Comparison of ENCODE assay signal across 19 cellular contexts in the genomic region with DNA sequence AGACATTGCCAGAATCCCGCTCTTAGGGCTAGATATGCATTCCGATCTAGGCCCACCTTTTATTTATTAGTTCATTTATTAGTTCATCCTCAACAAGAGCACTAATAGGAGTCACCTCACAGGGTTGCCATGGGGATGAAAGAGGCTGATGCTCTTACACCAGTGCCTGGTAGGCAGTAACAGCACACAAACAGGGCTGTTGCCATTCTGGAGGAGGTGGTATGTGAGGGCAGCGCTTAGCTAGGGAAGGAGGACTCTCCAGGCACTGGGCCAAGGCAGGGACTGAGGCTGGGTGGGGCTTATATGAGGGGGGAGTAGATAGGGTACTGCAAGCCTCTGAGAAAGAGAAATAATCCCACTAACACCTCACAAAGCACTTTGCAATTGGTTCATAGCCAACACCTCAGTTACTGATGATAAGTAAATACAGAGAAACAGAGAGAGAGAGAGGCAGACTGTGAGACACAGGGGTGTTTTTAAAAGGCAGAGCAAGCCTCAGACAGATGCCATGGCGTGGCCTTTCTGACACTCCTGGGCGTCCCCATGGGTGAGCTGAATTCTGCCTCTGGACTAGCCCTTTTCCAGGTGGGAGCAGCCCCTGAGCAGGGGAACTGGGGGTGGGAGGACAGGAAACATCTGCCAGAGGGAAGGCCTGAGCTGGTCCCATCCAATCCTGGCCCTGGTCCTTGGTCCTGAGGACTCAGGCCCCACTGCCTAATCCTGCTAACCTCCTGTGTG. TPM values are rescaled to one million over a fixed set of nuclear protein-coding genes. Genes with fewer than 3 reads are reported as not detected.
DNase-seq lines count a peak whose midpoint lies in the region; ATAC-seq and TF ChIP-seq lines count a peak whose summit lies in the region.
"Had no signal": no experiment of that assay in that cellular context is flagged by ENCODE, and none has a peak within 500 bp of the region (broad histone marks: within the 10 kb centered on the region; RNA-seq: fewer than 3 reads in every experiment).

No MANE protein-coding gene starts in this region.

- intact Hi-C loops in dendritic cell treated with granulocyte-macrophage colony-stimulating factor and Interleukin-4, amounts not matched to agents 40 ng/mL and 50 ng/mL, for 4 days (cut with micrococcal nuclease) = no loop called here

- no peaks in the 10 kb centered on the region for H3K27me3 Mint-ChIP-seq in dendritic cell treated with granulocyte-macrophage colony-stimulating factor and Interleukin-4, amounts not matched to agents 40 ng/mL and 50 ng/mL, for 4 days
- H3K27me3 Mint-ChIP-seq in progenitor cell of endocrine pancreas = peaks cover 8% of the 10 kb centered on the region

- no peak for ATAC-seq in GM21529 (IDR thresholded peaks at IDR 0.05; ENCODE audit: unreplicated experiment)
- ATAC-seq: HepG2 had no signal

- no peak for TF ChIP-seq CTCF in progenitor cell of endocrine pancreas (IDR thresholded peaks at IDR 0.05; ENCODE audit: unreplicated experiment)

- DNase-seq in NCI-H1417 (lab: John Stamatoyannopoulos, UW) = peak in 2 of 3 experiments; percentile 32 to 63
- DNase-seq in NCI-H1417 treated with DMSO at 0.1 percent for 48 hours (lab: John Stamatoyannopoulos, UW) = no peak
- DNase-seq in NCI-H2081 (lab: John Stamatoyannopoulos, UW) = peak; percentile 61 to 81
- DNase-seq in progenitor cell of endocrine pancreas (ENCODE audit: low spot score, unreplicated experiment) = no peak
- DNase-seq in activated CD4-positive, alpha-beta T cell treated with anti-CD3 and anti-CD28 coated beads for 4 hours = no peak
- no peak for DNase-seq in NCI-H345 (lab: John Stamatoyannopoulos, UW)
- DNase-seq: activated gamma-delta T cell; amniotic stem cell; dermis blood vessel endothelial cell; NK-92 treated with Interleukin-12 subunit alpha and Interleukin-12 subunit beta, amount 100 ng/mL, for 24 hours; occipital lobe; Peyer's patch; stimulated activated CD8-positive, alpha-beta memory T cell treated with anti-CD3 and anti-CD28 coated beads, Interleukin-4, amount 100 ng/mL, for 48 hours had no signal

- peaks cover 79% of the 10 kb centered on the region for H3K36me3 Mint-ChIP-seq in dendritic cell treated with granulocyte-macrophage colony-stimulating factor and Interleukin-4, amounts not matched to agents 40 ng/mL and 50 ng/mL, for 4 days (ENCODE audit: low read depth)
- no peaks in the 10 kb centered on the region for H3K36me3 Mint-ChIP-seq in progenitor cell of endocrine pancreas (ENCODE audit: insufficient read depth)

- H3K9me3 Mint-ChIP-seq in dendritic cell treated with granulocyte-macrophage colony-stimulating factor and Interleukin-4, amounts not matched to agents 40 ng/mL and 50 ng/mL, for 4 days = no peaks in the 10 kb centered on the region
- no peaks in the 10 kb centered on the region for H3K9me3 Mint-ChIP-seq in progenitor cell of endocrine pancreas (ENCODE audit: low read depth)

- H3K4me1 Mint-ChIP-seq in dendritic cell treated with granulocyte-macrophage colony-stimulating factor and Interleukin-4, amounts not matched to agents 40 ng/mL and 50 ng/mL, for 4 days (ENCODE audit: low read depth) = peaks cover 69% of the 10 kb centered on the region
- H3K4me1 Mint-ChIP-seq in progenitor cell of endocrine pancreas (ENCODE audit: low read depth) = peaks cover 16% of the 10 kb centered on the region

- peak overlapping the region; percentile 71 for H3K27ac Mint-ChIP-seq in dendritic cell treated with granulocyte-macrophage colony-stimulating factor and Interleukin-4, amounts not matched to agents 40 ng/mL and 50 ng/mL, for 4 days
- H3K27ac Mint-ChIP-seq in progenitor cell of endocrine pancreas = peak overlapping the region; percentile 52

- peak overlapping the region; percentile 20 for H3K4me3 Mint-ChIP-seq in dendritic cell treated with granulocyte-macrophage colony-stimulating factor and Interleukin-4, amounts not matched to agents 40 ng/mL and 50 ng/mL, for 4 days
- no peak overlapping the region for H3K4me3 Mint-ChIP-seq in progenitor cell of endocrine pancreas (ENCODE audit: low read depth)

RNA-seq across cellular contexts. Expression of a gene that starts 5.9 kb away (rescaled TPM):
- 0.40 TPM in 1 of 2 replicates, not detected in the other for total RNA-seq in progenitor cell of endocrine pancreas
- total RNA-seq: endothelial cell of umbilical vein, HepG2 had no signal

RNA-seq across cellular contexts. Expression of a gene that starts 13.2 kb away (rescaled TPM):
- total RNA-seq in progenitor cell of endocrine pancreas = 0.16 TPM in 1 of 2 replicates, not detected in the other
- total RNA-seq: HepG2 had no signal

RNA-seq across cellular contexts. Expression of a gene that starts 38.4 kb away (rescaled TPM):
- not detected in 2 replicates for total RNA-seq in progenitor cell of endocrine pancreas
- total RNA-seq: A172, dermis blood vessel endothelial cell, endothelial cell of umbilical vein, fibroblast of villous mesenchyme, HepG2 had no signal

Comparison
In these comparisons a context has a peak if more than half of its experiments do, and no peak if none do; other contexts are left out.
1. DNase-seq: peak in NCI-H1417 (2 of 3) and NCI-H2081 (2 of 2); none in NCI-H1417 treated with DMSO at 0.1 percent for 48 hours (single experiment), progenitor cell of endocrine pancreas (single experiment), activated CD4-positive, alpha-beta T cell treated with anti-CD3 and anti-CD28 coated beads for 4 hours (0 of 2) and NCI-H345 (single experiment).